1 cellular context compared by ENCODE assay signal in the genomic region with DNA sequence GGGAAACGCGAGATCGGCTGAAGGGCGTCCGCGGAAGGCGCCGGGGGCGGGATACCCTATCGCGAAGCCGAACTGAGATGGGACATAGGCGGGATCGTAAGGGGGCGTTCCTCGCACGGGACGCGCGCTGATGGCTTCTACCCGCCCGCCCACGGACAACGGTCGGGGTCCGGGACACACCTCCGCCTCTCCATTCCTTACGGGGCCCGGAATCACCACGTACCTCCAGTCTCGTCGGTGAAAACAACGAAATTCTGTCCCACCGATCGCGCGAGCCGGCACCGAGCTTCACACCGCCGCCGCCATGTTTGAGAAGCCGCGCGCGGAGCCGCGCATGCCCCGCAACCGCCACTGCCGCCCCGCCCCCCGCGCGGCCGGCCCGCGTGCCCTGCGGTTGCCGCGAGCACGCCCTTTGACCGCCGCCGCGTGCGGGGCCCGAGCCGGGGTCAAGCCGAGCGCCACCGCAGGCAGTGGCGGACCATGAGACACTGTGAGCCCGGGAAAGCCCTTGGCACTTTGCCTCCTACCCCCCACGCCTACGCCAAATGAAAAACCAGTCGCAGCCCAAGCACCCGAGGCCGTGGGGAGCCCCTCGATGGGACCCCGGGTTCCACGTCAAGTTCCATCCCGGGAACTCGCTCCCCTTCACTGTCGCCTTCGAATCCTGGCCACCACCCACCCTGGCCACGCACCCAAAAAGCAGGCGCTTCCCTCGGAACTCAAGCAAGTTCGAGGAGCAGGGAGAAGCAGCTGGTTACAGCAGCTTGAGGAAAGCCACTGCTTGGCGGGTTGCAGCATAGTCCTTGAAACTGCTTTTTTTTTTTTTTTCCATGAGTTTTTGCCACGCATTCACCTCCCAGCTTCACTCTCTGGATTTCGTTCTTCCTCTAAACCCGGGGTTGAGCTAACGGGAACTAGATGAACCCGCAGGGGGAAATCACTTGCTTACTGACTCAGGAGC.
TF ChIP-seq lines count a peak whose summit lies in the region.

Gene SCML2 (minus strand): TSS at position 320 of the 961 bp plus-strand sequence. CDS start 20,617 bp downstream, outside the sequence.

TF ChIP-seq in HCT116, 20 proteins besides CTCF, POLR2A, EP300 and RAD21 (continued from another document):
- TF ChIP-seq SRF (IDR thresholded peaks at IDR 0.05; ENCODE audit: low read depth), result no peak
- no peak for TF ChIP-seq EGR1 (IDR thresholded peaks at IDR 0.05; ENCODE audit: low read depth)
- TF ChIP-seq, protein P1, sequence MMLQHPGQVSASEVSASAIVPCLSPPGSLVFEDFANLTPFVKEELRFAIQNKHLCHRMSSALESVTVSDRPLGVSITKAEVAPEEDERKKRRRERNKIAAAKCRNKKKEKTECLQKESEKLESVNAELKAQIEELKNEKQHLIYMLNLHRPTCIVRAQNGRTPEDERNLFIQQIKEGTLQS (IDR thresholded peaks at IDR 0.05), result no peak
- no peak for TF ChIP-seq CBX3 (IDR thresholded peaks at IDR 0.05; ENCODE audit: low read depth)
- TF ChIP-seq POLR2AphosphoS5 (IDR thresholded peaks at IDR 0.05; ENCODE audit: low read depth, low read length), result peak; percentile 24; the same call in 1 of the 2 replicates
- TF ChIP-seq ZFX (IDR thresholded peaks at IDR 0.05), result no peak; the same call in 1 of the 2 replicates
- TF ChIP-seq EZH2 (IDR thresholded peaks at IDR 0.05), result no peak
- peak; percentile 64 for TF ChIP-seq YY1 (IDR thresholded peaks at IDR 0.05; ENCODE audit: extremely low read depth, insufficient replicate concordance, low read depth, low read length)
- no peak for TF ChIP-seq ELF1 (IDR thresholded peaks at IDR 0.05; ENCODE audit: borderline replicate concordance, low read depth)
- no peak for TF ChIP-seq FOSL1 (IDR thresholded peaks at IDR 0.05; ENCODE audit: low read depth)
- no peak for TF ChIP-seq SIN3A (IDR thresholded peaks at IDR 0.05; ENCODE audit: low read depth)
- TF ChIP-seq MAX (IDR thresholded peaks at IDR 0.05), result peak; percentile 41; the same call in 1 of the 2 replicates
